Comparison of ENCODE assay signal across 12 cellular contexts in the genomic region with DNA sequence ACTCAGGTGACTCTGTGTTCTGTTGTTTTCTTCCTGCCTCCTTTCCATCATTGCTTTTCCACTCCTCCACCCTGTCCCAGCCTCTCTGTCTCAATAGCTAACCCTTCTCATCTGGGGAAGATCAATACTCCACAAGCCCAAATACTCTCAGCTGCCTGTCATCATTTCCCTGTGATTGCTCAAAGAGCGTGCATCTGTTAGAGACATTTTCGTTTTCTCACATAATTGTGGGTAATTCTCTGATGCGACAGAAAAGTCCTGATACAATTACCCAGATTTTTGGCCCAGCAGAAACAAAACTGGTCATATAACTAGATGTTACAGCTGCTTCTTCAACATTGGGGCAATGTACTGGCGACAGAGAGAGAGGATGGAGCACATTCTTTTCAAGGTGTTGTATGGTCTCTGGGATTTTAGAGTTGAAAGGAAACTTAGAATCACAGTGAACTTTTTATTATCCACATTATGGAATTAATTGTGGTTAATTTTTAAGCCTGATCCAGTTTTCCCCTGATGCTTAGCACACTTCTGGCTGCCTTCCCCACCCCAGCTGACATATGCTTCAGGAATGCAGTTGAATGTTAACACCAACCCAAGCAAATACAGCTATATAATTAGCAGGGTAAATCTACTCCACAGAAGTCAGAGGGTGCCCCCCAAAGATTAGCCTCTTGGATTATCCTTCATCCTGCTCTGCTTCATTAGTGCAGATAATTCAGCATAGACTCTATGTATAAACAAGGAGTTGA.
DNase-seq lines count a peak whose midpoint lies in the region; ATAC-seq lines count a peak whose summit lies in the region.
"Had no signal": no experiment of that assay in that cellular context is flagged by ENCODE, and none has a peak within 500 bp of the region (broad histone marks: within the 10 kb centered on the region; RNA-seq: fewer than 3 reads in every experiment).

No MANE protein-coding gene starts in this region.

- intact Hi-C loops in activated CD4-positive, alpha-beta T cell treated with anti-CD3 and anti-CD28 coated beads for 36 hours (cut with DNase I, micrococcal nuclease), result no loop called here

- CTCF ChIA-PET in activated CD4-positive, alpha-beta T cell treated with anti-CD3 and anti-CD28 coated beads for 36 hours (lab: Charles Lee), result interaction anchor here (0.5 kb wide), 1 partner anchor 1369 kb away, joined by 4 read pairs; no protein-coding TSS in a partner anchor

- no peak for ATAC-seq in GM18907 (IDR thresholded peaks at IDR 0.05; ENCODE audit: unreplicated experiment)
- ATAC-seq in activated CD4-positive, alpha-beta T cell treated with anti-CD3 and anti-CD28 coated beads for 36 hours, result no peak

- peak; percentile 25 for DNase-seq in Daoy (ENCODE audit: low read depth)
- peak; percentile 47 for DNase-seq in HT1080 (ENCODE audit: low read depth)
- DNase-seq in fibroblast of gingiva (ENCODE audit: low read depth), result peak; percentile 42
- peak; percentile 29 for DNase-seq in myocyte (ENCODE audit: low read depth)
- DNase-seq in HuH-7 (ENCODE audit: low spot score), result no peak
- DNase-seq in NCI-H2081 (lab: John Stamatoyannopoulos, UW), result no peak
- no peak for DNase-seq in activated CD4-positive, alpha-beta T cell treated with anti-CD3 and anti-CD28 coated beads for 36 hours
- DNase-seq: activated CD4-positive, alpha-beta memory T cell treated with anti-CD3 and anti-CD28 coated beads, Interleukin-2, amount 10 ng/mL, durations not matched to agents 7 days and 5 days; midbrain; NCI-H1048; NCI-H2171 had no signal

- H3K27me3 Mint-ChIP-seq in activated CD4-positive, alpha-beta T cell treated with anti-CD3 and anti-CD28 coated beads for 36 hours, result peaks cover 6% of the 10 kb centered on the region

- H3K4me3 Mint-ChIP-seq in activated CD4-positive, alpha-beta T cell treated with anti-CD3 and anti-CD28 coated beads for 36 hours, result no peak overlapping the region
- H3K4me3 Mint-ChIP-seq: activated CD4-positive, alpha-beta memory T cell treated with anti-CD3 and anti-CD28 coated beads, Interleukin-2, amount 10 ng/mL, durations not matched to agents 7 days and 5 days had no signal

- H3K9me3 Mint-ChIP-seq in activated CD4-positive, alpha-beta T cell treated with anti-CD3 and anti-CD28 coated beads for 36 hours (ENCODE audit: low read depth), result no peaks in the 10 kb centered on the region
- H3K9me3 Mint-ChIP-seq: activated CD4-positive, alpha-beta memory T cell treated with anti-CD3 and anti-CD28 coated beads, Interleukin-2, amount 10 ng/mL, durations not matched to agents 7 days and 5 days had no signal

- POLR2A ChIA-PET in activated CD4-positive, alpha-beta T cell treated with anti-CD3 and anti-CD28 coated beads for 36 hours (lab: Charles Lee), result no interaction called here

- H3K36me3 Mint-ChIP-seq in activated CD4-positive, alpha-beta T cell treated with anti-CD3 and anti-CD28 coated beads for 36 hours (ENCODE audit: low read depth), result no peaks in the 10 kb centered on the region

- H3K4me1 Mint-ChIP-seq in activated CD4-positive, alpha-beta T cell treated with anti-CD3 and anti-CD28 coated beads for 36 hours, result no peaks in the 10 kb centered on the region
- H3K4me1 Mint-ChIP-seq: activated CD4-positive, alpha-beta memory T cell treated with anti-CD3 and anti-CD28 coated beads, Interleukin-2, amount 10 ng/mL, durations not matched to agents 7 days and 5 days had no signal

- H3K27ac Mint-ChIP-seq in activated CD4-positive, alpha-beta T cell treated with anti-CD3 and anti-CD28 coated beads for 36 hours, result no peak overlapping the region
- H3K27ac Mint-ChIP-seq: activated CD4-positive, alpha-beta memory T cell treated with anti-CD3 and anti-CD28 coated beads, Interleukin-2, amount 10 ng/mL, durations not matched to agents 7 days and 5 days had no signal

Comparison
In these comparisons a context has a peak if more than half of its experiments do, and no peak if none do; other contexts are left out.
1. DNase-seq: peak in Daoy (single experiment), HT1080 (single experiment), fibroblast of gingiva (single experiment) and myocyte (single experiment); none in HuH-7 (single experiment), NCI-H2081 (0 of 2) and activated CD4-positive, alpha-beta T cell treated with anti-CD3 and anti-CD28 coated beads for 36 hours (single experiment).